In the genomic region with DNA sequence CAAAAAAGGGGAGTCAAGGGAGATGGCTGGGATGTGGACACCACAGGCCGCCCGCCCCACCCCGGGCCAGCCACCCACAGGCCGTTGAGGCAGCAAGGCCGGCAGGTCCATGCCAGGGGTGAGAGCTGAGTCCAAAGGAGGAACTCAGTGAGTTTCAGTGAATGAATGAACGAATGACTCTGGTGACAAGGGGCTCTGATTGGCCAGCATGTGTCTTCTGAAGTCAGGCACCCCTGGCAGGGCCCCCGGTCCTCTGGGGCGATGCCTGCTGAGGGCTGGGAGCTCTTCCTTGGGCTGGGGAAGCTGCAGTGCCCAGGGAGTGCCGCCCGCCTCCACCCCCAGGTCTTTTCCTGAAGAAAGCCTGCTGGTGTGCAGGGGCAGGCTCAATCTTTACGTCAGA, we compare ENCODE assay signal across 26 cellular contexts.
"Had no signal": no experiment of that assay in that cellular context is flagged by ENCODE, and none has a peak within 500 bp of the region (broad histone marks: within the 10 kb centered on the region; RNA-seq: fewer than 3 reads in every experiment).

No MANE protein-coding gene starts in this region.

- DNase-seq: activated CD4-positive, alpha-beta memory T cell treated with anti-CD3 and anti-CD28 coated beads, Interleukin-2, amount 10 ng/mL, durations not matched to agents 7 days and 5 days; activated CD4-positive, alpha-beta T cell treated with anti-CD3 and anti-CD28 coated beads for 36 hours; activated CD4-positive, alpha-beta T cell treated with anti-CD3 and anti-CD28 coated beads, Interleukin-2, amount 50 U/mL, for 1 hour; activated naive CD4-positive, alpha-beta T cell treated with anti-CD3 and anti-CD28 coated beads, Interleukin-2, amount 50 U/mL, for 16 hours; activated naive CD8-positive, alpha-beta T cell treated with anti-CD3 and anti-CD28 coated beads, Interleukin-2, amount 10 ng/mL, durations not matched to agents 7 days and 5 days; activated T-cell treated with anti-CD3 and anti-CD28 coated beads for 4 hours; activated T-cell treated with anti-CD3 and anti-CD28 coated beads, Interleukin-2, amount 50 U/mL, for 48 hours; adrenal gland; central memory CD4-positive, alpha-beta T cell; MG63; MV-4-11; NCI-H1092 treated with DMSO at 0.1 percent for 48 hours; NCI-H1417 treated with DMSO at 0.1 percent for 48 hours; NCI-H1694; NCI-H2029; NCI-H2107; NCI-H2171 treated with DMSO at 0.1 percent for 48 hours; NCI-H226; NCI-H526 treated with DMSO at 0.1 percent for 48 hours; NCI-H82; Right ventricle myocardium superior; SK-N-SH; T-helper 1 cell; WERI-Rb-1 had no signal

- H3K4me2 ChIP-seq: SK-N-SH had no signal

- H3K27me3 ChIP-seq: adrenal gland, breast epithelium, MG63 had no signal

- H3K4me1 ChIP-seq: breast epithelium had no signal

- H3K9me3 ChIP-seq: adrenal gland, breast epithelium, MG63, SJCRH30, SK-N-SH had no signal

- H3K9ac ChIP-seq: SK-N-SH had no signal

- H3K27ac ChIP-seq: breast epithelium, WERI-Rb-1 had no signal

- H3K4me3 ChIP-seq: adrenal gland, breast epithelium, MG63, SJCRH30 had no signal

- H3K36me3 ChIP-seq: adrenal gland, breast epithelium, MG63, SJCRH30, WERI-Rb-1 had no signal
